ENCODE assay signal across 1 cellular context in genomic region chr6:163415176-163415619, GRCh38.
TF ChIP-seq lines count a peak whose summit lies in the region.

No MANE protein-coding gene starts in this region.

TF ChIP-seq in HepG2, 621 proteins besides CTCF, POLR2A, EP300 and RAD21 (continued from another document):
- TF ChIP-seq, protein P1, sequence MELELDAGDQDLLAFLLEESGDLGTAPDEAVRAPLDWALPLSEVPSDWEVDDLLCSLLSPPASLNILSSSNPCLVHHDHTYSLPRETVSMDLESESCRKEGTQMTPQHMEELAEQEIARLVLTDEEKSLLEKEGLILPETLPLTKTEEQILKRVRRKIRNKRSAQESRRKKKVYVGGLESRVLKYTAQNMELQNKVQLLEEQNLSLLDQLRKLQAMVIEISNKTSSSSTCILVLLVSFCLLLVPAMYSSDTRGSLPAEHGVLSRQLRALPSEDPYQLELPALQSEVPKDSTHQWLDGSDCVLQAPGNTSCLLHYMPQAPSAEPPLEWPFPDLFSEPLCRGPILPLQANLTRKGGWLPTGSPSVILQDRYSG (CRISPR knock-in tag; IDR thresholded peaks at IDR 0.05) = peak; percentile 69; the same call in 1 of the 2 replicates
- TF ChIP-seq SAP130 (CRISPR knock-in tag; IDR thresholded peaks at IDR 0.05; ENCODE audit: low read depth) = 0 out of 2 replicates have a peak, but pooled peaks have one; percentile 2
- peak; percentile 59 for TF ChIP-seq IKZF4 (CRISPR knock-in tag; IDR thresholded peaks at IDR 0.05; ENCODE audit: borderline replicate concordance, low read depth, not compliant biosample characterization)
- 0 out of 2 replicates have a peak, but pooled peaks have one; percentile 8 for TF ChIP-seq RBFOX2 (IDR thresholded peaks at IDR 0.05; ENCODE audit: low read depth, low read length)
TF ChIP-seq in HepG2: peak in this region for 16.
